ENCODE assay signal across 32 cellular contexts in the genomic region with DNA sequence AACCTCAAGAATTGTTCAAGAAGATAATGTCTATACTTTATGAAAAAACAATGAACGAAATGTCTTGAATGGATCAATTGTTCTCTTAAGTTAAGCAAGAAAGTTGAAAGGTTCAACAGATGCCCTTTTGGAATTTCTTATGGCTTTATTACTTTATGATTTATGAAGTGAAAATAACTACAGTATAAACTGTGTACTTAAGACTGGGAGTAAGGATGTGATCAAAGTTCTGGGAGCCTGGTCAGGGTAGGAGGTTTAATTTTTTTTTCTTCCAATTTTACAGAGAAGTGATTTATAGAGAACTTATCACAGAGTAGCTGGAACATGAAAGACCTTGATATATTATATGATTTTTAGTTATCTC.
"Had no signal": no experiment of that assay in that cellular context is flagged by ENCODE, and none has a peak within 500 bp of the region (broad histone marks: within the 10 kb centered on the region; RNA-seq: fewer than 3 reads in every experiment).

No MANE protein-coding gene starts in this region.

- ATAC-seq: body of pancreas, Right ventricle myocardium inferior, SK-N-SH treated with all-trans-retinoic acid at 6 μM for 48 hours, T-cell, T-helper 17 cell had no signal

- H3K9ac ChIP-seq: KMS-11 had no signal

- H3K27ac Mint-ChIP-seq: activated CD4-positive, alpha-beta memory T cell treated with anti-CD3 and anti-CD28 coated beads, Interleukin-2, amount 10 ng/mL, durations not matched to agents 7 days and 5 days; activated naive CD4-positive, alpha-beta T cell treated with anti-CD3 and anti-CD28 coated beads, Interleukin-2, amount 50 U/mL, for 24 hours; activated naive CD8-positive, alpha-beta T cell treated with anti-CD3 and anti-CD28 coated beads, Interleukin-2, amount 10 ng/mL, durations not matched to agents 7 days and 5 days; T-helper 17 cell had no signal

- H3K36me3 ChIP-seq: ascending aorta had no signal

- H3K4me3 ChIP-seq: ascending aorta, body of pancreas, PC-9 had no signal

- H3K27me3 Mint-ChIP-seq: activated B cell treated with CpG ODN at 0.5 μM for 24 hours; activated CD4-positive, alpha-beta memory T cell treated with anti-CD3 and anti-CD28 coated beads, Interleukin-2, amount 10 ng/mL, durations not matched to agents 7 days and 5 days; activated CD8-positive, alpha-beta memory T cell treated with anti-CD3 and anti-CD28 coated beads, Interleukin-2, amount 10 ng/mL, durations not matched to agents 7 days and 5 days; activated naive CD4-positive, alpha-beta T cell treated with anti-CD3 and anti-CD28 coated beads, Interleukin-2, amount 50 U/mL, for 24 hours; activated naive CD8-positive, alpha-beta T cell treated with anti-CD3 and anti-CD28 coated beads, Interleukin-2, amount 10 ng/mL, durations not matched to agents 7 days and 5 days; T-helper 17 cell had no signal

- DNase-seq: activated B cell treated with CpG ODN at 0.5 μM for 24 hours; activated CD4-positive, alpha-beta memory T cell treated with anti-CD3 and anti-CD28 coated beads, Interleukin-2, amount 10 ng/mL, durations not matched to agents 7 days and 5 days; activated CD4-positive, alpha-beta T cell treated with anti-CD3 and anti-CD28 coated beads for 4 hours; activated CD4-positive, CD25-positive, alpha-beta regulatory T cell treated with anti-CD3 and anti-CD28 coated beads, Interleukin-2, amount 50 U/mL, for 72 hours; activated CD8-positive, alpha-beta memory T cell treated with anti-CD3 and anti-CD28 coated beads for 24 hours; activated CD8-positive, alpha-beta memory T cell treated with anti-CD3 and anti-CD28 coated beads, Interleukin-2, amount 50 U/mL, for 48 hours; activated effector memory CD4-positive, alpha-beta T cell treated with anti-CD3 and anti-CD28 coated beads, Interleukin-2, amount 50 U/mL, for 16 hours; activated naive CD8-positive, alpha-beta T cell treated with anti-CD3 and anti-CD28 coated beads, Interleukin-2, amount 10 ng/mL, durations not matched to agents 7 days and 5 days; amygdala; body of pancreas; MM.1S; MV-4-11; NCI-H1092; NCI-H1436 treated with DMSO at 0.1 percent for 48 hours; NCI-H1694 treated with DMSO at 0.1 percent for 48 hours; NCI-H2029; NCI-H345; NCI-H526; NCI-H748 treated with DMSO at 0.1 percent for 48 hours; PC-9; SIG-M5; T-cell; T-helper 17 cell; T-helper 9 cell had no signal

- H3K4me1 ChIP-seq: ascending aorta, body of pancreas had no signal

- H3K27ac ChIP-seq: ascending aorta, body of pancreas, KMS-11, PC-9, RWPE1, VCaP had no signal

- H3K36me3 Mint-ChIP-seq: activated naive CD4-positive, alpha-beta T cell treated with anti-CD3 and anti-CD28 coated beads, Interleukin-2, amount 50 U/mL, for 24 hours; T-cell had no signal

- H3K27me3 ChIP-seq: ascending aorta, body of pancreas had no signal

- H3K4me3 Mint-ChIP-seq: activated B cell treated with CpG ODN at 0.5 μM for 24 hours; activated CD4-positive, alpha-beta memory T cell treated with anti-CD3 and anti-CD28 coated beads, Interleukin-2, amount 10 ng/mL, durations not matched to agents 7 days and 5 days; activated CD8-positive, alpha-beta memory T cell treated with anti-CD3 and anti-CD28 coated beads, Interleukin-2, amount 10 ng/mL, durations not matched to agents 7 days and 5 days; activated naive CD4-positive, alpha-beta T cell treated with anti-CD3 and anti-CD28 coated beads, Interleukin-2, amount 50 U/mL, for 24 hours; activated naive CD8-positive, alpha-beta T cell treated with anti-CD3 and anti-CD28 coated beads, Interleukin-2, amount 10 ng/mL, durations not matched to agents 7 days and 5 days; T-cell; T-helper 17 cell had no signal

- H3K9me3 Mint-ChIP-seq: activated B cell treated with CpG ODN at 0.5 μM for 24 hours; activated naive CD4-positive, alpha-beta T cell treated with anti-CD3 and anti-CD28 coated beads, Interleukin-2, amount 50 U/mL, for 24 hours; T-cell had no signal

- H3K9me3 ChIP-seq: ascending aorta, body of pancreas had no signal
